ENCODE assay signal across 14 cellular contexts in genomic region chr10:46441837-46442278, GRCh38. TPM values are rescaled to one million over a fixed set of nuclear protein-coding genes. Genes with fewer than 3 reads are reported as not detected.
A peak's percentile ranks its signal among the peaks of the same experiment; 100 is the strongest.
DNase-seq lines count a peak whose midpoint lies in the region; ATAC-seq and TF ChIP-seq lines count a peak whose summit lies in the region.
"Not testable (repeated sequence)": the region's sequence is repeated elsewhere in the genome, so short reads cannot be mapped to it uniquely, and the experiment has no call there.
"Had no signal": no experiment of that assay in that cellular context is flagged by ENCODE, and none has a peak within 500 bp of the region (broad histone marks: within the 10 kb centered on the region; RNA-seq: fewer than 3 reads in every experiment).

No MANE protein-coding gene starts in this region.

- ATAC-seq in left cardiac atrium, result peak; percentile 70 to 84
- ATAC-seq in omental fat pad (ENCODE audit: low FRiP score), result peak; percentile 33
- ATAC-seq in upper lobe of right lung, result peak; percentile 18

- H3K27ac ChIP-seq in dorsolateral prefrontal cortex, upper lobe of right lung: not testable (repeated sequence)

- intact Hi-C loops in dorsolateral prefrontal cortex (cut with DNase I); left cardiac atrium (cut with DNase I); upper lobe of right lung (cut with DNase I): not testable (repeated sequence)

- not testable (repeated sequence) for TF ChIP-seq CTCF in dorsolateral prefrontal cortex (IDR thresholded peaks at IDR 0.05 in 54 of 56, conservative IDR thresholded peaks at IDR 0.05 in 2 of 56; ENCODE audit: low read depth in 1 of 56, partially characterized antibody in 56 of 56); omental fat pad (IDR thresholded peaks at IDR 0.05); upper lobe of right lung (IDR thresholded peaks at IDR 0.05)

- DNase-seq in ELF-1 (ENCODE audit: low read depth, low spot score) (peak; percentile 8), NCI-H226 (peak; percentile 52), SW480 (ENCODE audit: low spot score) (peak; percentile 0), dorsolateral prefrontal cortex (peak in 7 of 10 donors; percentile 5 to 83 (median 62)), left cardiac atrium (peak; percentile 25), kidney tubule cell (ENCODE audit: low spot score) (peak; percentile 8)
- DNase-seq in omental fat pad (ENCODE audit: low spot score); upper lobe of right lung: not testable (repeated sequence)

- not testable (repeated sequence) for H3K36me3 ChIP-seq in upper lobe of right lung

- H3K4me3 ChIP-seq in dorsolateral prefrontal cortex, upper lobe of right lung: not testable (repeated sequence)

- not testable (repeated sequence) for H3K27me3 ChIP-seq in dorsolateral prefrontal cortex, upper lobe of right lung

- H3K9me3 ChIP-seq in upper lobe of right lung, result not testable (repeated sequence)

- not testable (repeated sequence) for H3K4me1 ChIP-seq in upper lobe of right lung

RNA-seq across cellular contexts. Expression of gene NPY4R, which starts 23.9 kb away (rescaled TPM):
- under 1 TPM in 20 of 120 experiments, not detected in 100; 0.19 to 0.78 (median 0.32) TPM for total RNA-seq in dorsolateral prefrontal cortex
- under 1 TPM in 1 of 2 donors, not detected in 1; 0.58 TPM for total RNA-seq in left cardiac atrium
- under 1 TPM in 2 of 4 donors, not detected in 2; 0.24 to 0.95 TPM for total RNA-seq in omental fat pad
- not detected for total RNA-seq in upper lobe of right lung
- total RNA-seq: activated CD8-positive, alpha-beta T cell treated with anti-CD3 and anti-CD28 coated beads for 36 hours; ascending aorta; GM23338; kidney; posterior vena cava; skeletal muscle tissue had no signal

Comparison
In these comparisons a context has a peak if more than half of its experiments do, and no peak if none do; other contexts are left out.
1. ATAC-seq: peak in every context shown above with its lines; median percentile 77 in left cardiac atrium; 33 in omental fat pad; 18 in upper lobe of right lung.